Comparison of ENCODE assay signal across 21 cellular contexts in genomic region chr22:31739795-31740201, GRCh38. TPM values are rescaled to one million over a fixed set of nuclear protein-coding genes. Genes with fewer than 3 reads are reported as not detected.
DNase-seq lines count a peak whose midpoint lies in the region; ATAC-seq, FAIRE-seq and TF ChIP-seq lines count a peak whose summit lies in the region.
"Had no signal": no experiment of that assay in that cellular context is flagged by ENCODE, and none has a peak within 500 bp of the region (broad histone marks: within the 10 kb centered on the region; RNA-seq: fewer than 3 reads in every experiment).

No MANE protein-coding gene starts in this region.

- H3K4me3 Mint-ChIP-seq in activated T-cell treated with anti-CD3 and anti-CD28 coated beads, Interleukin-2, amount 50 U/mL, for 24 hours, result no peak overlapping the region
- H3K4me3 Mint-ChIP-seq: activated T-helper 1 cell treated with anti-CD3 and anti-CD28 coated beads, Interleukin-12 subunit alpha, Interleukin-12 subunit beta, Interleukin-2, Interleukin-4 antibody, amounts not matched to agents 30 ng/mL and 10 ng/mL and 1 ng/mL, durations not matched to agents 14 hours and 24 hours and 36 hours; central memory CD8-positive, alpha-beta T cell had no signal

- no peaks in the 10 kb centered on the region for H3K27me3 Mint-ChIP-seq in activated T-cell treated with anti-CD3 and anti-CD28 coated beads, Interleukin-2, amount 50 U/mL, for 24 hours
- H3K27me3 Mint-ChIP-seq: central memory CD8-positive, alpha-beta T cell; progenitor cell of endocrine pancreas had no signal

- peak overlapping the region; percentile 48 for H3K27ac Mint-ChIP-seq in activated T-cell treated with anti-CD3 and anti-CD28 coated beads, Interleukin-2, amount 50 U/mL, for 24 hours
- H3K27ac Mint-ChIP-seq: activated T-helper 1 cell treated with anti-CD3 and anti-CD28 coated beads, Interleukin-12 subunit alpha, Interleukin-12 subunit beta, Interleukin-2, Interleukin-4 antibody, amounts not matched to agents 30 ng/mL and 10 ng/mL and 1 ng/mL, durations not matched to agents 14 hours and 24 hours and 36 hours had no signal

- peaks cover 52% of the 10 kb centered on the region for H3K4me1 Mint-ChIP-seq in activated T-cell treated with anti-CD3 and anti-CD28 coated beads, Interleukin-2, amount 50 U/mL, for 24 hours (ENCODE audit: low read depth)

- peaks cover 3% of the 10 kb centered on the region for H3K36me3 ChIP-seq in thoracic aorta

- peak; percentile 5 for FAIRE-seq in islet of Langerhans (lab: Jason Lieb, UNC)
- no peak for FAIRE-seq in frontal cortex (lab: Jason Lieb, UNC)
- FAIRE-seq: A549 had no signal

- H3K27me3 ChIP-seq in thoracic aorta (replicated peaks; ENCODE audit: insufficient read depth), result no peaks in the 10 kb centered on the region
- H3K27me3 ChIP-seq: BLaER1 treated with 17β-estradiol and CSF1 and Interleukin-3, amounts not matched to agents 10 nM and 100 nM; Peyer's patch; tibial nerve had no signal

- H3K36me3 Mint-ChIP-seq in activated T-cell treated with anti-CD3 and anti-CD28 coated beads, Interleukin-2, amount 50 U/mL, for 24 hours (ENCODE audit: low read depth), result peaks cover 83% of the 10 kb centered on the region

- H3K9me3 Mint-ChIP-seq in activated T-cell treated with anti-CD3 and anti-CD28 coated beads, Interleukin-2, amount 50 U/mL, for 24 hours, result no peaks in the 10 kb centered on the region
- H3K9me3 Mint-ChIP-seq: activated T-helper 1 cell treated with anti-CD3 and anti-CD28 coated beads, Interleukin-12 subunit alpha, Interleukin-12 subunit beta, Interleukin-2, Interleukin-4 antibody, amounts not matched to agents 30 ng/mL and 10 ng/mL and 1 ng/mL, durations not matched to agents 14 hours and 24 hours and 36 hours; central memory CD8-positive, alpha-beta T cell had no signal

- ATAC-seq in thoracic aorta (ENCODE audit: insufficient number of reproducible peaks, low FRiP score, low read depth), result peak; percentile 54
- no peak for ATAC-seq in activated CD4-positive, CD25-positive, alpha-beta regulatory T cell treated with anti-CD3 and anti-CD28 coated beads, Interleukin-2, amount 50 U/mL, for 24 hours
- ATAC-seq: A549, SK-N-SH treated with all-trans-retinoic acid at 6 μM for 48 hours had no signal

- H3K27ac ChIP-seq in thoracic aorta, result peak overlapping the region; percentile 52 to 68
- H3K27ac ChIP-seq: A549; BLaER1 treated with 17β-estradiol and CSF1 and Interleukin-3, amounts not matched to agents 10 nM and 100 nM; GM23248; Peyer's patch; tibial nerve had no signal

- no peak for TF ChIP-seq CTCF in thoracic aorta (IDR thresholded peaks at IDR 0.05)

- no peak for DNase-seq in activated T-cell treated with anti-CD3 and anti-CD28 coated beads, Interleukin-2, amount 50 U/mL, for 24 hours
- no peak for DNase-seq in activated T-cell treated with anti-CD3 and anti-CD28 coated beads, Interleukin-2, amount 50 U/mL, for 48 hours
- DNase-seq in amniotic epithelial cell (ENCODE audit: low read depth), result peak; percentile 95
- no peak for DNase-seq in thoracic aorta (ENCODE audit: low spot score)
- DNase-seq in T-helper 1 cell, result no peak
- no peak for DNase-seq in frontal cortex (ENCODE audit: low spot score in 2 of 2)
- DNase-seq: effector memory CD4-positive, alpha-beta T cell; GM23248; KBM-7; NCI-H1048; stimulated activated CD4-positive, alpha-beta T cell treated with anti-CD3 and anti-CD28 coated beads, Interleukin-12 subunit alpha, Interleukin-12 subunit beta, amount 100 ng/mL, for 4 hours had no signal

- H3K9me3 ChIP-seq in thoracic aorta, result no peaks in the 10 kb centered on the region
- H3K9me3 ChIP-seq: A549; BLaER1 treated with 17β-estradiol and CSF1 and Interleukin-3, amounts not matched to agents 10 nM and 100 nM; Peyer's patch; tibial nerve had no signal

- H3K4me1 ChIP-seq in thoracic aorta (ENCODE audit: control insufficient read depth in 1 of 2, low read depth in 2 of 2), result peaks cover 14 to 24% of the 10 kb centered on the region in 2 donors
- H3K4me1 ChIP-seq: A549 had no signal

- no peak overlapping the region for H3K4me3 ChIP-seq in thoracic aorta
- H3K4me3 ChIP-seq: A549; BLaER1 treated with 17β-estradiol and CSF1 and Interleukin-3, amounts not matched to agents 10 nM and 100 nM; GM23248; Peyer's patch; tibial nerve had no signal

RNA-seq across cellular contexts. Expression of gene PRR14L, which starts 10.1 kb away (rescaled TPM):
- 10 to 100 TPM; 22.1 to 38.2 TPM for total RNA-seq in thoracic aorta
- 26.9 TPM for total RNA-seq in frontal cortex

RNA-seq across cellular contexts. Expression of gene DEPDC5, which starts 14.0 kb away (rescaled TPM):
- total RNA-seq in thoracic aorta (10 to 100 TPM; 31.3 to 52.7 TPM), frontal cortex (15.9 TPM)
